9 cellular contexts compared by ENCODE assay signal in the genomic region with DNA sequence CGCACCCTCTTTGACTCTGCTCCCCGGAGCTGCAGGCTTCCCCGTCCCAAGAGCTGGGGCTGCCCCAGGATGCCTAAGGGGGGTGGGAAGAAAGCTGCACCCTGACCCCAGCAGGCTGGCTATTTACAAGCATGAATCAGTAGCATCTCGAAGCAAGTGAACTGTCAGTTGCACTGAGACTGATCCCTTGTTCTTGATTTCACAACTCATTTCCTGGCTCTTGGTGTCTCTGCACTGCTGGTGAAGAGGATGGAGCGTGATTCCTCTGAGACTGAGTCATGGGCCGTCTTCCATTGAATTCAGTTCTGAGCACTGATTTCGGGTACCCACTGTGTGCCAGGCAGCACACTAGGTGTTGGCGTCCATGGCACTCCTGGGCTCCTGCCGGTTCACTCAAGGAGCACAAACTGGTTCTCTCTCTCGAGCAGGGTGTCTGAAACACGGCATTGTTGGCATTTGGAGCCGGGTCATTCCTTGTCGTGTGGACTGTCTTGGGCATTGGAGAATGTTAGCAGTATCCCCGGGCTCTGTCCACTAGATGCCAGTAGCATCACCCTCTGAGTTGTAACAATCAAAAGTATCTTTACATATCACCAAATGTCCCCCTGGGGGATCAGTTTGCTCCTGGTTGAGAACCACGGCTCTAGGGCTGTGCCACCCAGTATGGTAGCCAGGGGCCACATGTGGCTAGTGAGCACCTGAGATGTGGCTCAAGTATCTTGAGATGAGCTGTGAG.
DNase-seq lines count a peak whose midpoint lies in the region; ATAC-seq and TF ChIP-seq lines count a peak whose summit lies in the region.
"Had no signal": no experiment of that assay in that cellular context is flagged by ENCODE, and none has a peak within 500 bp of the region (broad histone marks: within the 10 kb centered on the region; RNA-seq: fewer than 3 reads in every experiment).

No MANE protein-coding gene starts in this region.

- H3K27me3 ChIP-seq in GM23248 (replicated peaks; ENCODE audit: insufficient read depth): no peaks in the 10 kb centered on the region
- no peaks in the 10 kb centered on the region for H3K27me3 ChIP-seq in RWPE2 (ENCODE audit: insufficient read depth, poor library complexity, severe bottlenecking)
- no peaks in the 10 kb centered on the region for H3K27me3 ChIP-seq in fibroblast of lung (ENCODE audit: control insufficient read depth, insufficient read depth, low read length)
- H3K27me3 ChIP-seq: hepatocyte had no signal

- H3K4me3 ChIP-seq in GM23248 (no peak overlapping the region), RWPE2 (ENCODE audit: severe bottlenecking) (no peak overlapping the region), fibroblast of lung (replicated peaks in 1 of 4; ENCODE audit: control extremely low read depth in 1 of 4, insufficient read depth in 1 of 4, low read depth in 3 of 4, low read length in 4 of 4) (no peak overlapping the region)
- H3K4me3 ChIP-seq: hepatocyte had no signal

- H3K4me2 ChIP-seq in GM23248 (ENCODE audit: unreplicated experiment) (peak overlapping the region; percentile 32), fibroblast of lung (ENCODE audit: extremely low read depth, insufficient read depth, low read length) (peak overlapping the region; percentile 52)
- H3K4me2 ChIP-seq: hepatocyte had no signal

- no peaks in the 10 kb centered on the region for H3K9me2 ChIP-seq in GM23248 (ENCODE audit: insufficient read depth)

- WGBS in GM23248 (ENCODE audit: low coverage in 1 of 2, low lambda C conversion rate in 2 of 2, missing lambda C conversion rate in 2 of 2), 2 experiments: 35 to 37% methylated on average over 15 of the region's 15 CpGs

- TF ChIP-seq CTCF in RWPE2 (IDR thresholded peaks at IDR 0.05; ENCODE audit: poor library complexity, severe bottlenecking) (peak; percentile 4), fibroblast of lung (conservative IDR thresholded peaks at IDR 0.05 in 1 of 2, IDR thresholded peaks at IDR 0.05 in 1 of 2; ENCODE audit: low read depth in 1 of 2, low read length in 2 of 2) (peak; percentile 17 to 35)

- H3K79me2 ChIP-seq in GM23248 (ENCODE audit: insufficient read depth) (0 out of 2 replicates have a peak, but pooled peaks cover 6% of the 10 kb centered on the region), fibroblast of lung (ENCODE audit: control insufficient read depth, insufficient read depth, low read length) (peaks cover 1% of the 10 kb centered on the region)
- H3K79me2 ChIP-seq: hepatocyte had no signal

- no peak overlapping the region for H3K4me3 Mint-ChIP-seq in stimulated activated naive B cell treated with anti-CD40 and anti-IgM and Interleukin-4, amounts not matched to agents 10 μg/mL and 1 μg/mL and 100 μg/mL, for 72 hours

- no peaks in the 10 kb centered on the region for H3K9me3 Mint-ChIP-seq in stimulated activated naive B cell treated with anti-CD40 and anti-IgM and Interleukin-4, amounts not matched to agents 10 μg/mL and 1 μg/mL and 100 μg/mL, for 72 hours

- H3K27ac ChIP-seq in GM23248: peak overlapping the region; percentile 41
- H3K27ac ChIP-seq in RWPE2 (ENCODE audit: poor library complexity, severe bottlenecking): peak overlapping the region; percentile 49
- H3K27ac ChIP-seq in fibroblast of lung (ENCODE audit: insufficient read depth, low read length): peak overlapping the region; percentile 72
- H3K27ac ChIP-seq: hepatocyte had no signal

- no peaks in the 10 kb centered on the region for H4K20me1 ChIP-seq in GM23248 (ENCODE audit: insufficient read depth)
- H4K20me1 ChIP-seq in fibroblast of lung (ENCODE audit: control insufficient read depth, extremely low read depth, insufficient read depth, low read length): no peaks in the 10 kb centered on the region

- H3K9ac ChIP-seq in GM23248 (no peak overlapping the region), fibroblast of lung (ENCODE audit: insufficient read depth, low read length) (no peak overlapping the region)

- ATAC-seq in RWPE2 (ENCODE audit: low read depth): peak; percentile 93
- peak; percentile 32 to 42 for ATAC-seq in stimulated activated naive B cell treated with anti-CD40 and anti-IgM and Interleukin-4, amounts not matched to agents 10 μg/mL and 1 μg/mL and 100 μg/mL, for 72 hours (replicated peaks)

- H2AFZ ChIP-seq in GM23248 (no peak overlapping the region), fibroblast of lung (ENCODE audit: low read length) (no peak overlapping the region)
- H2AFZ ChIP-seq: hepatocyte had no signal

- no peaks in the 10 kb centered on the region for H3K36me3 ChIP-seq in GM23248 (ENCODE audit: low read depth)
- H3K36me3 ChIP-seq in RWPE2 (ENCODE audit: low read depth): no peaks in the 10 kb centered on the region
- H3K36me3 ChIP-seq in fibroblast of lung (ENCODE audit: control insufficient read depth, insufficient read depth, low read length): peaks cover 2% of the 10 kb centered on the region

- no peaks in the 10 kb centered on the region for H3K27me3 Mint-ChIP-seq in stimulated activated naive B cell treated with anti-CD40 and anti-IgM and Interleukin-4, amounts not matched to agents 10 μg/mL and 1 μg/mL and 100 μg/mL, for 72 hours

- H3K4me1 Mint-ChIP-seq in stimulated activated naive B cell treated with anti-CD40 and anti-IgM and Interleukin-4, amounts not matched to agents 10 μg/mL and 1 μg/mL and 100 μg/mL, for 72 hours: peaks cover 26 to 31% of the 10 kb centered on the region in 2 donors

- in situ Hi-C loops in GM23248 (cut with MboI): no loop called here

- H3K36me3 Mint-ChIP-seq in stimulated activated naive B cell treated with anti-CD40 and anti-IgM and Interleukin-4, amounts not matched to agents 10 μg/mL and 1 μg/mL and 100 μg/mL, for 72 hours: peaks cover 3 to 4% of the 10 kb centered on the region in 2 donors

- H3K9me3 ChIP-seq in GM23248 (ENCODE audit: low read depth) (no peaks in the 10 kb centered on the region), RWPE2 (ENCODE audit: severe bottlenecking) (no peaks in the 10 kb centered on the region), fibroblast of lung (ENCODE audit: control insufficient read depth, insufficient read depth, low read depth, low read length) (no peaks in the 10 kb centered on the region)

- H3F3A ChIP-seq in GM23248 (ENCODE audit: insufficient read depth): peaks cover 21% of the 10 kb centered on the region

- DNase-seq in GM23248: peak; percentile 89
- DNase-seq in RWPE2 (ENCODE audit: low spot score): no peak
- peak; percentile 78 to 81 for DNase-seq in fibroblast of lung (ENCODE audit: low read depth in 2 of 2)
- no peak for DNase-seq in stimulated activated naive B cell treated with anti-CD40 and anti-IgM and Interleukin-4, amounts not matched to agents 10 μg/mL and 1 μg/mL and 100 μg/mL, for 72 hours
- no peak for DNase-seq in NK-92 treated with Interleukin-12 subunit alpha and Interleukin-12 subunit beta, amount 100 ng/mL, for 24 hours (lab: John Stamatoyannopoulos, UW)
- no peak for DNase-seq in NCI-H82 (lab: John Stamatoyannopoulos, UW)
- no peak for DNase-seq in NAMALWA (ENCODE audit: low spot score)
- DNase-seq: stimulated activated CD4-positive, alpha-beta T cell treated with anti-CD3 and anti-CD28 coated beads, Interleukin-15, amount 100 ng/mL, for 24 hours had no signal

- no peak overlapping the region for H3K27ac Mint-ChIP-seq in stimulated activated naive B cell treated with anti-CD40 and anti-IgM and Interleukin-4, amounts not matched to agents 10 μg/mL and 1 μg/mL and 100 μg/mL, for 72 hours

- H3K4me1 ChIP-seq in GM23248 (ENCODE audit: insufficient read depth) (peaks cover 14% of the 10 kb centered on the region), RWPE2 (ENCODE audit: insufficient read depth, poor library complexity, severe bottlenecking) (peaks cover 32% of the 10 kb centered on the region), fibroblast of lung (ENCODE audit: control insufficient read depth, extremely low read depth, insufficient read depth, low read length) (peaks cover 20% of the 10 kb centered on the region)

Comparison
In these comparisons a context has a peak if more than half of its experiments do, and no peak if none do; other contexts are left out.
1. DNase-seq: peak in GM23248 (single experiment) and fibroblast of lung (2 of 2); none in RWPE2 (single experiment), stimulated activated naive B cell treated with anti-CD40 and anti-IgM and Interleukin-4, amounts not matched to agents 10 μg/mL and 1 μg/mL and 100 μg/mL, for 72 hours (single experiment), NK-92 treated with Interleukin-12 subunit alpha and Interleukin-12 subunit beta, amount 100 ng/mL, for 24 hours (single experiment), NCI-H82 (single experiment) and NAMALWA (single experiment).
2. Peak in every context shown above with its lines, with median percentiles within 50 percentile points of each other: H3K27ac ChIP-seq.